In the genomic region with DNA sequence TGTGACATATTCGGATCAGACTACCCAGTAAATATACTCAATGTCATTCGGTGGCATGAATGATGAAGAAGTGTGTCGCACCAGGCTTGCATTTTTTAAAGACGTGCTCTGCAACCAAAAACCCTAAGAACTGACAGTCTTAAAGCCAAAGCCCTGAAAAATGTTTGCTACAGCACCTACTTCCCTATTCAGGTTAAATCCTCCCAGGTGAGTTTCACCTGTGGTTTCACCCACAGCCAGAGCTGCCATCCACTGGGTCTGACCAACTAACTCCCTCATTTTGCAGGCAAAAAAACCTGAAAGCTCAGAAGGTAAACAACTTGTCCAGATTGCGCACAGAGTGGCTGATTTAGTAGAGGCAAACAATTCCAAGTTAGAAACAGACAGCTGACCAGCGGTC, we compare ENCODE assay signal across 31 cellular contexts.
"Had no signal": no experiment of that assay in that cellular context is flagged by ENCODE, and none has a peak within 500 bp of the region (broad histone marks: within the 10 kb centered on the region; RNA-seq: fewer than 3 reads in every experiment).

No MANE protein-coding gene starts in this region.

- H3K36me3 Mint-ChIP-seq: T-cell had no signal

- DNase-seq: Kasumi-1, MG63, MV-4-11, NCI-H1092, NCI-H1105, NCI-H1417 treated with DMSO at 0.1 percent for 48 hours, NCI-H1436 treated with DMSO at 0.1 percent for 48 hours, NCI-H1694 treated with DMSO at 0.1 percent for 48 hours, NCI-H187 treated with DMSO at 0.1 percent for 48 hours, NCI-H2029, NCI-H2081, NCI-H2171 treated with DMSO at 0.1 percent for 48 hours, NCI-H2227 treated with DMSO at 0.1 percent for 48 hours, NCI-H345, NCI-H446 treated with DMSO at 0.1 percent for 48 hours, NCI-H510A, NCI-H524, NCI-H526, NCI-H69, NCI-H748 treated with DMSO at 0.1 percent for 48 hours, NCI-H82, PC-3, Peyer's patch, SHP77, SIG-M5, SJCRH30, T-cell had no signal

- ATAC-seq: PC-3, Right ventricle myocardium inferior, SK-N-SH treated with all-trans-retinoic acid at 6 μM for 48 hours, T-cell had no signal

- H3K9me3 Mint-ChIP-seq: T-cell had no signal

- H3K27me3 ChIP-seq: Peyer's patch had no signal

- H3K27ac Mint-ChIP-seq: T-cell had no signal

- H3K4me1 Mint-ChIP-seq: T-cell had no signal

- H3K36me3 ChIP-seq: MG63, Peyer's patch, SJCRH30 had no signal

- H3K4me3 Mint-ChIP-seq: T-cell had no signal

- H3K4me1 ChIP-seq: SJCRH30 had no signal

- H3K4me3 ChIP-seq: MG63, Peyer's patch, SJCRH30, SK-N-MC had no signal

- H3K27ac ChIP-seq: Peyer's patch, RWPE1, SJCRH30, SK-N-MC had no signal

- H3K9me3 ChIP-seq: MG63, Peyer's patch, SJCRH30 had no signal
